Comparison of ENCODE assay signal across 8 cellular contexts in genomic region chr11:95790123-95790932, GRCh38. TPM values are rescaled to one million over a fixed set of nuclear protein-coding genes. Genes with fewer than 3 reads are reported as not detected.
DNase-seq lines count a peak whose midpoint lies in the region; TF ChIP-seq lines count a peak whose summit lies in the region.

TSS of gene CEP57 (plus strand) at chr11:95790498. CDS start at chr11:95790699, 201 bp downstream.

- in situ Hi-C loops in SK-MEL-5 (cut with HindIII; ENCODE audit: low pct_unique_long_range_greater_than_20kb, low sequenced_read_pairs): no loop called here

- H3K4me1 ChIP-seq in neuron (ENCODE audit: insufficient read depth, low read length) (peaks cover 22% of the 10 kb centered on the region), subcutaneous abdominal adipose tissue (ENCODE audit: control insufficient read depth in 5 of 5, insufficient read depth in 5 of 5, low read length in 5 of 5) (peaks cover 2 to 30% (median 25%) of the 10 kb centered on the region in 5 donors)

- H3K4me3 ChIP-seq in neuron (ENCODE audit: low read length) (peak within 1 kb of the TSS; percentile 85), subcutaneous abdominal adipose tissue (ENCODE audit: low read depth in 1 of 5, low read length in 5 of 5) (peak within 1 kb of the TSS; percentile 93 to 98 (median 97))

- POLR2A ChIA-PET in HEK293T (lab: Yijun Ruan, JAX): interaction anchor here (0.6 to 2.8 kb wide), 25 partner anchors 10 to 723 kb away, joined by 3 to 22 read pairs (median 4); partner anchors contain the start of genes CCDC82, JRKL, MAML2 and MTMR2

- peak within 1 kb of the TSS; percentile 91 for H2AFZ ChIP-seq in neuron (ENCODE audit: low read depth, low read length)

- CTCF ChIA-PET in HEK293T (lab: Yijun Ruan, JAX): interaction anchor here (0.7 kb wide), 1 partner anchor 638 kb away, joined by 3 read pairs; no protein-coding TSS in a partner anchor

- no peaks in the 10 kb centered on the region for H3K9me3 ChIP-seq in neuron (ENCODE audit: low read length)
- H3K9me3 ChIP-seq in subcutaneous abdominal adipose tissue (ENCODE audit: control insufficient read depth in 5 of 5, low read length in 5 of 5): no peaks in the 10 kb centered on the region

- H3K27ac ChIP-seq in subcutaneous abdominal adipose tissue (ENCODE audit: low read depth, low read length): peak within 1 kb of the TSS; percentile 99

- DNase-seq in GF-D8 (lab: John Stamatoyannopoulos, UW): peak; percentile 91
- DNase-seq in HEK293T (ENCODE audit: extremely low spot score): peak; percentile 90
- peak; percentile 96 for DNase-seq in MV-4-11 (lab: John Stamatoyannopoulos, UW)
- peak; percentile 97 for DNase-seq in SK-MEL-5 (ENCODE audit: low read depth, low spot score)
- DNase-seq in activated naive CD4-positive, alpha-beta T cell treated with Interleukin-2 at 50 U/mL for 16 hours: peak; percentile 95
- peak; percentile 97 for DNase-seq in foreskin melanocyte

- no peaks in the 10 kb centered on the region for H3K27me3 ChIP-seq in neuron (ENCODE audit: insufficient read depth, low read length)
- no peaks in the 10 kb centered on the region for H3K27me3 ChIP-seq in subcutaneous abdominal adipose tissue (ENCODE audit: control insufficient read depth in 5 of 5, insufficient read depth in 4 of 5, low read length in 5 of 5)

- H3K36me3 ChIP-seq in neuron (ENCODE audit: insufficient read depth, low read length) (peaks cover 24% of the 10 kb centered on the region), subcutaneous abdominal adipose tissue (ENCODE audit: control insufficient read depth in 5 of 5, insufficient read depth in 5 of 5, low read length in 5 of 5) (peaks cover 9 to 16% (median 15%) of the 10 kb centered on the region in 5 donors)

- H3K9ac ChIP-seq in subcutaneous abdominal adipose tissue (ENCODE audit: low read length in 5 of 5): peak within 1 kb of the TSS; percentile 79 to 97 (median 92)

TF ChIP-seq in HEK293T, 16 proteins besides CTCF, POLR2A, EP300 and RAD21:
- TF ChIP-seq HDGF (IDR thresholded peaks at IDR 0.05; ENCODE audit: borderline replicate concordance): no peak
- TF ChIP-seq CTBP1 (IDR thresholded peaks at IDR 0.05; ENCODE audit: borderline replicate concordance): no peak
- peak; percentile 28; the same call in 1 of the 2 replicates for TF ChIP-seq ELF4 (IDR thresholded peaks at IDR 0.05)
- TF ChIP-seq ZNF384 (IDR thresholded peaks at IDR 0.05): no peak
- TF ChIP-seq TARDBP (IDR thresholded peaks at IDR 0.05): no peak
- TF ChIP-seq, protein P1, sequence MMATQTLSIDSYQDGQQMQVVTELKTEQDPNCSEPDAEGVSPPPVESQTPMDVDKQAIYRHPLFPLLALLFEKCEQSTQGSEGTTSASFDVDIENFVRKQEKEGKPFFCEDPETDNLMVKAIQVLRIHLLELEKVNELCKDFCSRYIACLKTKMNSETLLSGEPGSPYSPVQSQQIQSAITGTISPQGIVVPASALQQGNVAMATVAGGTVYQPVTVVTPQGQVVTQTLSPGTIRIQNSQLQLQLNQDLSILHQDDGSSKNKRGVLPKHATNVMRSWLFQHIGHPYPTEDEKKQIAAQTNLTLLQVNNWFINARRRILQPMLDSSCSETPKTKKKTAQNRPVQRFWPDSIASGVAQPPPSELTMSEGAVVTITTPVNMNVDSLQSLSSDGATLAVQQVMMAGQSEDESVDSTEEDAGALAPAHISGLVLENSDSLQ (IDR thresholded peaks at IDR 0.05): peak; percentile 98
- TF ChIP-seq FOXM1 (IDR thresholded peaks at IDR 0.05; ENCODE audit: borderline replicate concordance): no peak
- no peak for TF ChIP-seq NFRKB (IDR thresholded peaks at IDR 0.05)
TF ChIP-seq in HEK293T: peak in this region for 2.

RNA-seq across cellular contexts. Expression of gene CEP57, which starts in this region (rescaled TPM):
- total RNA-seq in SK-MEL-5 (2014; rRNA removed; shearing (Covaris generic)): 36.0 and 36.9 TPM in 2 replicates
- 15.6 and 16.1 TPM in 2 replicates for polyA plus RNA-seq in SK-MEL-5 (2015; cell fraction: cytosol; rRNA removed)
- 43.4 and 47.2 TPM in 2 replicates for polyA plus RNA-seq in SK-MEL-5 (2015; cell fraction: nucleus; rRNA removed)

Comparison
In these comparisons a context has a peak if more than half of its experiments do, and no peak if none do; other contexts are left out.
1. Peak in every context shown above with its lines: DNase-seq, H3K4me3 ChIP-seq and H3K27ac ChIP-seq.